1 cellular context compared by ENCODE assay signal in the genomic region with DNA sequence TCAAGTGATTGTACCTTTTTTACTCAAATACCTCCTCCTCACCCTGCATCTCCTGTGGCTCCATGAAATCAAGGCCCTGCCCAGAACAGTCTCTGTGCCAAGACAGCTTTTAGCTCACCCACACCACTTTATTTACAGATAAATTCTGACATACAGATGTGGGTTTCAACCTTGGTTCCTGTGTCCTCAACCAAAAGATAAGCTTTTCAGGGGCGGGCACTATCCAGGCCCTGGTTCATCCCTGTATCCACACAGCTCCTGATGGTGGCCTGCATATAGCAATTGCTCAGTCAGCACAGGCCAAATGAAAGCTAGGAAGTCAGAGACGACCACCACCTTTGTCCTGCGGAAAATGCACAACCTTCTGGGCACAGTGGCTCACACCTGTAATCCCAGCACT.
TF ChIP-seq lines count a peak whose summit lies in the region.

No MANE protein-coding gene starts in this region.

TF ChIP-seq in HepG2, 621 proteins besides CTCF, POLR2A, EP300 and RAD21:
- no peak for TF ChIP-seq ZNF274 (CRISPR knock-in tag; IDR thresholded peaks at IDR 0.05)
- TF ChIP-seq ZNF501 (CRISPR knock-in tag; IDR thresholded peaks at IDR 0.05): peak; percentile 50; the same call in 1 of the 2 replicates
- TF ChIP-seq TARDBP (CRISPR knock-in tag; IDR thresholded peaks at IDR 0.05): peak; percentile 55; the same call in 1 of the 2 replicates
TF ChIP-seq in HepG2: peak in this region for 2.
